In the genomic region with DNA sequence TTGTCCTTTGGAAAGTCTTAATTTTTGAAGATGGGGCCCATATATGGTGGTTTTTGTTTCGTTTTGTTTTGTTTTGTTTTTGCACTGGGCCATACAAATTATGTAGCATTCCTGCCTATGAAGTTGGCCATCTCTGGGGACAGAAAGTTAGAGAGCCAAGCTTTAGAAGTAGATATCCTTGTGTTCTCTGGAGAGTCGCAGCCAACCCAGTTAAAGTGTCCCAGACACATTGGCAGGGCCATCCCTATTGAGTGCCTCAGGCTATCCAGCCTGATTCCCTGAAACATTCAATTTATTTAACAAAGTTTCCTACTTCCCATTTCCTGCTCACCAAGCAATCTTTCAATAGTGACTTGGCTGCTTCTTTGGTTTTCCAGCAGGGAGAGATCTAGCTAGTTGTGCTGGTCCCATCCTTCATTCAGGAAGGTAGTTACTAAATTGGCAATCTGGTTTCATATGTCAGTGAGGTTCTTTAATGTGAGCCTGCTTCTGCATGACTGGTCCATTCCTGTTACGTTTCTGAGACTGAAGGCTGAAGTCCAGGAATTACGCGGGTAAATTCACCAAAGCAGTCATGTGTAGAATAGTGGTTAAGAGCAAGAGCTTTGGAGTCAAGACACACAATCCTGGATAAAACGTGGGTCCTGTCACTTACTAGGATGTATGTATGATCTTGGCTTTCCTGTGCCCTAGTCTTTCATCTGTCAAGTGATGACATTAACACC, we compare ENCODE assay signal across 16 cellular contexts. TPM values are rescaled to one million over a fixed set of nuclear protein-coding genes. Genes with fewer than 3 reads are reported as not detected.
DNase-seq lines count a peak whose midpoint lies in the region; ATAC-seq and TF ChIP-seq lines count a peak whose summit lies in the region.
"Had no signal": no experiment of that assay in that cellular context is flagged by ENCODE, and none has a peak within 500 bp of the region (broad histone marks: within the 10 kb centered on the region; RNA-seq: fewer than 3 reads in every experiment).

No MANE protein-coding gene starts in this region.

- ATAC-seq in WTC11 = no peak; the same call in 1 of the 2 replicates
- no peak for ATAC-seq in HG03354 (IDR thresholded peaks at IDR 0.05; ENCODE audit: poor library complexity, severe bottlenecking, unreplicated experiment)
- ATAC-seq in GM18907 (IDR thresholded peaks at IDR 0.05; ENCODE audit: unreplicated experiment) = no peak
- no peak for ATAC-seq in GM21786 (IDR thresholded peaks at IDR 0.05; ENCODE audit: unreplicated experiment)
- ATAC-seq: Panc1 had no signal

- no peaks in the 10 kb centered on the region for H3K27me3 Mint-ChIP-seq in WTC11 (ENCODE audit: low read depth)

- no peaks in the 10 kb centered on the region for H3K27me3 ChIP-seq in BE2C
- H3K27me3 ChIP-seq: BLaER1 had no signal

- no peaks in the 10 kb centered on the region; the same call in none of the 2 replicates for H3K4me1 ChIP-seq in BE2C
- H3K4me1 ChIP-seq: BLaER1 had no signal

- no peaks in the 10 kb centered on the region for H3K36me3 ChIP-seq in BE2C
- H3K36me3 ChIP-seq: BLaER1 had no signal

- in situ Hi-C loops in Caki2 (cut with HindIII; ENCODE audit: low pct_unique_long_range_greater_than_20kb, low sequenced_read_pairs) = no loop called here

- H3K4me3 Mint-ChIP-seq in WTC11 = no peak overlapping the region
- H3K4me3 Mint-ChIP-seq: H9 had no signal

- TF ChIP-seq CTCF in BE2C (IDR thresholded peaks at IDR 0.05; ENCODE audit: low read depth, low read length) (no peak), WTC11 (IDR thresholded peaks at IDR 0.05) (no peak)

- 0 out of 2 replicates have a peak overlapping the region, but pooled peaks have one; percentile 4 for H3K27ac Mint-ChIP-seq in WTC11

- H3K36me3 Mint-ChIP-seq in WTC11 = no peaks in the 10 kb centered on the region

- H3K4me3 ChIP-seq in BE2C (ENCODE audit: low read depth, low read length) = no peak overlapping the region
- H3K4me3 ChIP-seq: BLaER1 had no signal

- H3K9me3 Mint-ChIP-seq in WTC11 = no peaks in the 10 kb centered on the region
- H3K9me3 Mint-ChIP-seq: H9 had no signal

- DNase-seq in BE2C (peak; percentile 23), Caki2 (ENCODE audit: low read depth) (peak; percentile 34), WTC11 (ENCODE audit: low spot score) (no peak), kidney glomerular epithelial cell (lab: John Stamatoyannopoulos, UW) (peak; percentile 8), COLO829 (ENCODE audit: low spot score) (no peak)
- DNase-seq: DMS153, H9, NCI-H1436 treated with DMSO at 0.1 percent for 48 hours, NCI-H2107, NCI-H510A, NCI-H82 had no signal

- CTCF ChIA-PET in WTC11 (lab: Charles Lee) = interaction anchor here (2.1 kb wide), 1 partner anchor 11 kb away, joined by 6 read pairs; no protein-coding TSS in a partner anchor

- H3K9me3 ChIP-seq in BE2C = no peaks in the 10 kb centered on the region
- H3K9me3 ChIP-seq: BLaER1 had no signal

- H3K4me1 Mint-ChIP-seq in WTC11 = peaks cover 30% of the 10 kb centered on the region

- POLR2A ChIA-PET in WTC11 (lab: Charles Lee) = no interaction called here

TF ChIP-seq in WTC11, 78 proteins besides CTCF, POLR2A, EP300 and RAD21:
- TF ChIP-seq ZNF423 (CRISPR knock-in tag; IDR thresholded peaks at IDR 0.05) (no peak), ATF1 (CRISPR knock-in tag; IDR thresholded peaks at IDR 0.05) (no peak), TEAD4 (CRISPR knock-in tag; IDR thresholded peaks at IDR 0.05) (no peak), CREM (CRISPR knock-in tag; IDR thresholded peaks at IDR 0.05) (no peak), FOXP1 (CRISPR knock-in tag; IDR thresholded peaks at IDR 0.05; ENCODE audit: borderline replicate concordance) (no peak), ZNF121 (CRISPR knock-in tag; IDR thresholded peaks at IDR 0.05) (no peak), ETV6 (CRISPR knock-in tag; IDR thresholded peaks at IDR 0.05) (no peak), MXD4 (CRISPR knock-in tag; IDR thresholded peaks at IDR 0.05; ENCODE audit: borderline replicate concordance) (no peak), NFATC4 (CRISPR knock-in tag; IDR thresholded peaks at IDR 0.05) (no peak), NFYB (CRISPR knock-in tag; conservative IDR thresholded peaks at IDR 0.05; ENCODE audit: low read depth) (no peak)
- TF ChIP-seq, protein P1, sequence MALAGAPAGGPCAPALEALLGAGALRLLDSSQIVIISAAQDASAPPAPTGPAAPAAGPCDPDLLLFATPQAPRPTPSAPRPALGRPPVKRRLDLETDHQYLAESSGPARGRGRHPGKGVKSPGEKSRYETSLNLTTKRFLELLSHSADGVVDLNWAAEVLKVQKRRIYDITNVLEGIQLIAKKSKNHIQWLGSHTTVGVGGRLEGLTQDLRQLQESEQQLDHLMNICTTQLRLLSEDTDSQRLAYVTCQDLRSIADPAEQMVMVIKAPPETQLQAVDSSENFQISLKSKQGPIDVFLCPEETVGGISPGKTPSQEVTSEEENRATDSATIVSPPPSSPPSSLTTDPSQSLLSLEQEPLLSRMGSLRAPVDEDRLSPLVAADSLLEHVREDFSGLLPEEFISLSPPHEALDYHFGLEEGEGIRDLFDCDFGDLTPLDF (CRISPR knock-in tag; IDR thresholded peaks at IDR 0.05) = no peak
- TF ChIP-seq, protein P2, sequence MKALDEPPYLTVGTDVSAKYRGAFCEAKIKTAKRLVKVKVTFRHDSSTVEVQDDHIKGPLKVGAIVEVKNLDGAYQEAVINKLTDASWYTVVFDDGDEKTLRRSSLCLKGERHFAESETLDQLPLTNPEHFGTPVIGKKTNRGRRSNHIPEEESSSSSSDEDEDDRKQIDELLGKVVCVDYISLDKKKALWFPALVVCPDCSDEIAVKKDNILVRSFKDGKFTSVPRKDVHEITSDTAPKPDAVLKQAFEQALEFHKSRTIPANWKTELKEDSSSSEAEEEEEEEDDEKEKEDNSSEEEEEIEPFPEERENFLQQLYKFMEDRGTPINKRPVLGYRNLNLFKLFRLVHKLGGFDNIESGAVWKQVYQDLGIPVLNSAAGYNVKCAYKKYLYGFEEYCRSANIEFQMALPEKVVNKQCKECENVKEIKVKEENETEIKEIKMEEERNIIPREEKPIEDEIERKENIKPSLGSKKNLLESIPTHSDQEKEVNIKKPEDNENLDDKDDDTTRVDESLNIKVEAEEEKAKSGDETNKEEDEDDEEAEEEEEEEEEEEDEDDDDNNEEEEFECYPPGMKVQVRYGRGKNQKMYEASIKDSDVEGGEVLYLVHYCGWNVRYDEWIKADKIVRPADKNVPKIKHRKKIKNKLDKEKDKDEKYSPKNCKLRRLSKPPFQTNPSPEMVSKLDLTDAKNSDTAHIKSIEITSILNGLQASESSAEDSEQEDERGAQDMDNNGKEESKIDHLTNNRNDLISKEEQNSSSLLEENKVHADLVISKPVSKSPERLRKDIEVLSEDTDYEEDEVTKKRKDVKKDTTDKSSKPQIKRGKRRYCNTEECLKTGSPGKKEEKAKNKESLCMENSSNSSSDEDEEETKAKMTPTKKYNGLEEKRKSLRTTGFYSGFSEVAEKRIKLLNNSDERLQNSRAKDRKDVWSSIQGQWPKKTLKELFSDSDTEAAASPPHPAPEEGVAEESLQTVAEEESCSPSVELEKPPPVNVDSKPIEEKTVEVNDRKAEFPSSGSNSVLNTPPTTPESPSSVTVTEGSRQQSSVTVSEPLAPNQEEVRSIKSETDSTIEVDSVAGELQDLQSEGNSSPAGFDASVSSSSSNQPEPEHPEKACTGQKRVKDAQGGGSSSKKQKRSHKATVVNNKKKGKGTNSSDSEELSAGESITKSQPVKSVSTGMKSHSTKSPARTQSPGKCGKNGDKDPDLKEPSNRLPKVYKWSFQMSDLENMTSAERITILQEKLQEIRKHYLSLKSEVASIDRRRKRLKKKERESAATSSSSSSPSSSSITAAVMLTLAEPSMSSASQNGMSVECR (CRISPR knock-in tag; IDR thresholded peaks at IDR 0.05; ENCODE audit: borderline replicate concordance) = no peak
- TF ChIP-seq, protein P3, sequence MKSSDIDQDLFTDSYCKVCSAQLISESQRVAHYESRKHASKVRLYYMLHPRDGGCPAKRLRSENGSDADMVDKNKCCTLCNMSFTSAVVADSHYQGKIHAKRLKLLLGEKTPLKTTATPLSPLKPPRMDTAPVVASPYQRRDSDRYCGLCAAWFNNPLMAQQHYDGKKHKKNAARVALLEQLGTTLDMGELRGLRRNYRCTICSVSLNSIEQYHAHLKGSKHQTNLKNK (CRISPR knock-in tag; IDR thresholded peaks at IDR 0.05) = no peak
TF ChIP-seq in WTC11: peak in this region for 0.

RNA-seq across cellular contexts. Expression of a gene that starts 49.3 kb away (rescaled TPM):
- polyA plus RNA-seq in BE2C (2012; ENCODE audit: insufficient read depth, insufficient read length, low read depth) = 18.7 TPM
- 44.4 and 47.3 TPM in 2 replicates for total RNA-seq in Caki2 (2014; rRNA removed; shearing (Covaris generic); ENCODE audit: low replicate concordance)
- total RNA-seq in WTC11 (2021) = 27.0 to 31.0 TPM (median 29.2 TPM) in 3 replicates

Comparison
In these comparisons a context has a peak if more than half of its experiments do, and no peak if none do; other contexts are left out.
1. DNase-seq: peak in BE2C (single experiment), Caki2 (single experiment) and kidney glomerular epithelial cell (single experiment); none in WTC11 (single experiment) and COLO829 (single experiment).